Comparison of ENCODE assay signal across 7 cellular contexts in genomic region chr1:147928236-147929132, GRCh38. TPM values are rescaled to one million over a fixed set of nuclear protein-coding genes. Genes with fewer than 3 reads are reported as not detected.
DNase-seq lines count a peak whose midpoint lies in the region; ATAC-seq, FAIRE-seq and TF ChIP-seq lines count a peak whose summit lies in the region.
"Not testable (repeated sequence)": the region's sequence is repeated elsewhere in the genome, so short reads cannot be mapped to it uniquely, and the experiment has no call there.

TSS of gene GPR89B (plus strand) at chr1:147928420. CDS start at chr1:147928537, 117 bp downstream.

- intact Hi-C loops in sigmoid colon (cut with DNase I): not testable (repeated sequence)

- H3K27me3 Mint-ChIP-seq in brain: not testable (repeated sequence)

- TF ChIP-seq EP300 in sigmoid colon (IDR thresholded peaks at IDR 0.05): not testable (repeated sequence)

- H3K4me3 ChIP-seq in iPS DF 6.9 (ENCODE audit: low read length) (peak within 1 kb of the TSS; percentile 64; the same call in 1 of the 2 replicates), sigmoid colon (peak within 1 kb of the TSS; percentile 46 to 78 (median 76))

- peak within 1 kb of the TSS; percentile 86 to 93 (median 87) for H3K4me3 Mint-ChIP-seq in brain

- peak; percentile 55 to 66 for TF ChIP-seq POLR2A in sigmoid colon (IDR thresholded peaks at IDR 0.05)

- not testable (repeated sequence) for H3K36me3 Mint-ChIP-seq in brain

- peak; percentile 92 for FAIRE-seq in TTC549 (lab: Jason Lieb, UNC)

- H3K9me3 Mint-ChIP-seq in brain: not testable (repeated sequence)

- H3K4me1 Mint-ChIP-seq in brain: peaks cover 29% of the 10 kb centered on the region

- not testable (repeated sequence) for H3K27me3 ChIP-seq in iPS DF 6.9 (ENCODE audit: control insufficient read depth, insufficient read depth, low read length); sigmoid colon

- H3K9me3 ChIP-seq in iPS DF 6.9 (ENCODE audit: control insufficient read depth, insufficient read depth, low read length); sigmoid colon: not testable (repeated sequence)

- DNase-seq in NCI-H2107 (lab: John Stamatoyannopoulos, UW) (peak; percentile 70), iPS DF 6.9 (ENCODE audit: low read depth, low spot score) (peak; percentile 61), sigmoid colon (peak; percentile 91)

- not testable (repeated sequence) for H3K36me3 ChIP-seq in iPS DF 6.9 (ENCODE audit: control insufficient read depth, insufficient read depth, low read length); sigmoid colon

- peak; percentile 90 for ATAC-seq in GM18520 (IDR thresholded peaks at IDR 0.05; ENCODE audit: unreplicated experiment)
- peak; percentile 96 for ATAC-seq in HG03064 (IDR thresholded peaks at IDR 0.05; ENCODE audit: low read depth, unreplicated experiment)

- H3K27ac ChIP-seq in iPS DF 6.9 (ENCODE audit: low read length): not testable (repeated sequence)
- peak within 1 kb of the TSS; percentile 81 to 92 (median 88) for H3K27ac ChIP-seq in sigmoid colon

- peak within 1 kb of the TSS in 1 of 5 experiments; percentile 54 for H3K27ac Mint-ChIP-seq in brain

- not testable (repeated sequence) for TF ChIP-seq CTCF in brain (conservative IDR thresholded peaks at IDR 0.05); sigmoid colon (IDR thresholded peaks at IDR 0.05)

- H3K4me1 ChIP-seq in iPS DF 6.9 (ENCODE audit: control insufficient read depth, insufficient read depth, low read length); sigmoid colon: not testable (repeated sequence)

- no CpG with 5 or more reads among the region's 72 CpGs for WGBS in iPS DF 6.9 (ENCODE audit: insufficient coverage, insufficient read length)
- 0% methylated on average over 57 of the region's 72 CpGs for WGBS in sigmoid colon, 2 donors

RNA-seq across cellular contexts. Expression of gene GPR89B, which starts in this region (rescaled TPM):
- polyA plus RNA-seq in brain (ENCODE audit: insufficient read depth, low read depth, low replicate concordance): 12.2 TPM
- 10 to 100 TPM in 3 of 4 donors, 1 to 10 TPM in 1; 7.5 to 26.3 (median 14.8) TPM for total RNA-seq in sigmoid colon
- 1 to 10 TPM in 2 of 3 donors, under 1 TPM in 1; 0.60 to 9.9 (median 1.8) TPM for polyA plus RNA-seq in sigmoid colon
